18 cellular contexts compared by ENCODE assay signal in the genomic region with DNA sequence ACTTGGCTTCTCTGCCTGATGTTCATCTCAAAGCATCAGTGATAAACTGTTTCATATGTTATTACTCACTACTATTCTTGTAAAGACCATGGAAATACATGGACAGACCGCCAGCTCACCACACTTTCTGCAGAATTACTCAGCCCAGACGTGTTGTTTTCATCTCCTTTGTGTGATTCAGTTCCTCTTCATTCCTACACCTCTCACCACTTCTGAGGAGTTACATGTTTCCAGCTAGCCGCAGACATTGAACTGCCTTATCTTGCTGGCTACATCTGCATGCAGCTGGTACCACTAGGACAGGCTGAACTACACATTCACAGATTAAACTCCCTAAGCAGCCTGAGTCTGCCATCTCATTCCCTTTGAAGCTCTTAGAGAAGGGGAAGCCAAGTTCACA.
DNase-seq lines count a peak whose midpoint lies in the region; FAIRE-seq and TF ChIP-seq lines count a peak whose summit lies in the region.
"Had no signal": no experiment of that assay in that cellular context is flagged by ENCODE, and none has a peak within 500 bp of the region (broad histone marks: within the 10 kb centered on the region; RNA-seq: fewer than 3 reads in every experiment).

No MANE protein-coding gene starts in this region.

- H3K4me2 ChIP-seq in GM23248 (ENCODE audit: unreplicated experiment) (no peak overlapping the region), astrocyte (ENCODE audit: low read length) (no peak overlapping the region)
- H3K4me2 ChIP-seq: BLaER1 treated with 17β-estradiol and CSF1 and Interleukin-3, amounts not matched to agents 10 nM and 100 nM had no signal

- TF ChIP-seq POLR2A in suprapubic skin (IDR thresholded peaks at IDR 0.05): no peak

- peaks cover 5% of the 10 kb centered on the region for H3K4me1 Mint-ChIP-seq in T-helper 2 cell treated with Interferon-gamma antibody and Interleukin-4, amounts not matched to agents 5 μg/mL and 100 μg/mL, for 36 hours (ENCODE audit: low read depth)
- peaks cover 4% of the 10 kb centered on the region for H3K4me1 Mint-ChIP-seq in astrocyte (ENCODE audit: low read depth, unreplicated experiment)

- H3K4me3 Mint-ChIP-seq in T-helper 2 cell treated with Interferon-gamma antibody and Interleukin-4, amounts not matched to agents 5 μg/mL and 100 μg/mL, for 36 hours: no peak overlapping the region
- H3K4me3 Mint-ChIP-seq in astrocyte (ENCODE audit: unreplicated experiment): no peak overlapping the region

- no peaks in the 10 kb centered on the region for H3F3A ChIP-seq in GM23248 (ENCODE audit: insufficient read depth)

- H3K4me3 ChIP-seq in GM23248 (no peak overlapping the region), astrocyte (ENCODE audit: insufficient read depth, low read depth, low read length) (no peak overlapping the region), suprapubic skin (no peak overlapping the region)
- H3K4me3 ChIP-seq: BLaER1 treated with 17β-estradiol and CSF1 and Interleukin-3, amounts not matched to agents 10 nM and 100 nM; body of pancreas; gastroesophageal sphincter; mucosa of descending colon; ovary had no signal

- H3K9me2 ChIP-seq in GM23248 (ENCODE audit: insufficient read depth): no peaks in the 10 kb centered on the region

- H3K27me3 ChIP-seq in GM23248 (replicated peaks; ENCODE audit: insufficient read depth): no peaks in the 10 kb centered on the region
- no peaks in the 10 kb centered on the region for H3K27me3 ChIP-seq in astrocyte (ENCODE audit: insufficient read depth, low read length)
- no peaks in the 10 kb centered on the region for H3K27me3 ChIP-seq in suprapubic skin
- H3K27me3 ChIP-seq: body of pancreas, gastroesophageal sphincter, ovary had no signal

- H3K27ac ChIP-seq in GM23248: no peak overlapping the region
- no peak overlapping the region for H3K27ac ChIP-seq in astrocyte (ENCODE audit: low read depth, low read length)
- no peak overlapping the region for H3K27ac ChIP-seq in suprapubic skin
- H3K27ac ChIP-seq: BLaER1 treated with 17β-estradiol and CSF1 and Interleukin-3, amounts not matched to agents 10 nM and 100 nM; body of pancreas; gastroesophageal sphincter; ovary had no signal

- H4K20me1 ChIP-seq in GM23248 (ENCODE audit: insufficient read depth) (no peaks in the 10 kb centered on the region), astrocyte (ENCODE audit: insufficient read depth, low read length) (no peaks in the 10 kb centered on the region)
- H4K20me1 ChIP-seq: BLaER1 treated with 17β-estradiol and CSF1 and Interleukin-3, amounts not matched to agents 10 nM and 100 nM had no signal

- H3K4me1 ChIP-seq in GM23248 (ENCODE audit: insufficient read depth): no peaks in the 10 kb centered on the region
- H3K4me1 ChIP-seq in astrocyte (ENCODE audit: insufficient read depth, low read length): no peaks in the 10 kb centered on the region
- H3K4me1 ChIP-seq in suprapubic skin: no peaks in the 10 kb centered on the region
- H3K4me1 ChIP-seq: BLaER1 treated with 17β-estradiol and CSF1 and Interleukin-3, amounts not matched to agents 10 nM and 100 nM; body of pancreas; gastroesophageal sphincter had no signal

- H2AFZ ChIP-seq in GM23248: no peak overlapping the region
- H2AFZ ChIP-seq in astrocyte (ENCODE audit: low read depth, low read length): no peak overlapping the region

- no peaks in the 10 kb centered on the region for H3K9me3 Mint-ChIP-seq in T-helper 2 cell treated with Interferon-gamma antibody and Interleukin-4, amounts not matched to agents 5 μg/mL and 100 μg/mL, for 36 hours
- peaks cover 6% of the 10 kb centered on the region for H3K9me3 Mint-ChIP-seq in astrocyte (ENCODE audit: unreplicated experiment)

- no peak for TF ChIP-seq EP300 in suprapubic skin (IDR thresholded peaks at IDR 0.05)

- in situ Hi-C loops in GM23248 (cut with MboI): no loop called here

- no peak for TF ChIP-seq CTCF in astrocyte (IDR thresholded peaks at IDR 0.05; ENCODE audit: insufficient read depth, low read depth, low read length)
- no peak for TF ChIP-seq CTCF in suprapubic skin (IDR thresholded peaks at IDR 0.05)

- DNase-seq in GM23248: peak; percentile 51
- peak; percentile 45 for DNase-seq in T-helper 2 cell treated with Interferon-gamma antibody and Interleukin-4, amounts not matched to agents 5 μg/mL and 100 μg/mL, for 36 hours (ENCODE audit: low spot score)
- DNase-seq in astrocyte (ENCODE audit: low read depth): peak; percentile 80
- peak; percentile 34 for DNase-seq in stimulated activated CD4-positive, alpha-beta T cell treated with anti-CD3 and anti-CD28 coated beads, Interleukin-4, amount 100 ng/mL, for 24 hours
- no peak for DNase-seq in DMS 273 treated with DMSO at 0.1 percent for 48 hours (lab: John Stamatoyannopoulos, UW)
- DNase-seq in suprapubic skin (ENCODE audit: low spot score in 2 of 2): no peak
- no peak for DNase-seq in cortex of kidney (lab: John Stamatoyannopoulos, UW)
- DNase-seq: body of pancreas; effector memory CD4-positive, alpha-beta T cell; EL; mucosa of descending colon; NCI-H2107; ovary; small intestine had no signal

- peak; percentile 99 for FAIRE-seq in astrocyte (lab: Jason Lieb, UNC)
- FAIRE-seq: H54, keratinocyte, small intestine had no signal

- no peak overlapping the region for H3K9ac ChIP-seq in GM23248
- no peak overlapping the region for H3K9ac ChIP-seq in astrocyte (ENCODE audit: low read length)
- H3K9ac ChIP-seq: BLaER1 treated with 17β-estradiol and CSF1 and Interleukin-3, amounts not matched to agents 10 nM and 100 nM had no signal

- no peak overlapping the region for H3K27ac Mint-ChIP-seq in T-helper 2 cell treated with Interferon-gamma antibody and Interleukin-4, amounts not matched to agents 5 μg/mL and 100 μg/mL, for 36 hours
- H3K27ac Mint-ChIP-seq in astrocyte (ENCODE audit: unreplicated experiment): no peak overlapping the region

- H3K9me3 ChIP-seq in GM23248 (ENCODE audit: low read depth): no peaks in the 10 kb centered on the region
- no peaks in the 10 kb centered on the region for H3K9me3 ChIP-seq in astrocyte (ENCODE audit: insufficient read depth, low read depth, low read length)
- H3K9me3 ChIP-seq in suprapubic skin: no peaks in the 10 kb centered on the region
- H3K9me3 ChIP-seq: body of pancreas, gastroesophageal sphincter, mucosa of descending colon, ovary had no signal

- H3K36me3 Mint-ChIP-seq in T-helper 2 cell treated with Interferon-gamma antibody and Interleukin-4, amounts not matched to agents 5 μg/mL and 100 μg/mL, for 36 hours (ENCODE audit: low read depth): no peaks in the 10 kb centered on the region
- no peaks in the 10 kb centered on the region for H3K36me3 Mint-ChIP-seq in astrocyte (ENCODE audit: low read depth, unreplicated experiment)

- H3K79me2 ChIP-seq in GM23248 (ENCODE audit: insufficient read depth) (no peaks in the 10 kb centered on the region), astrocyte (ENCODE audit: insufficient read depth, low read length) (no peaks in the 10 kb centered on the region)

- no peaks in the 10 kb centered on the region for H3K27me3 Mint-ChIP-seq in T-helper 2 cell treated with Interferon-gamma antibody and Interleukin-4, amounts not matched to agents 5 μg/mL and 100 μg/mL, for 36 hours (ENCODE audit: low read depth)
- no peaks in the 10 kb centered on the region for H3K27me3 Mint-ChIP-seq in astrocyte (ENCODE audit: low read depth, unreplicated experiment)

- H3K36me3 ChIP-seq in GM23248 (ENCODE audit: low read depth) (no peaks in the 10 kb centered on the region), astrocyte (ENCODE audit: insufficient read depth, low read length) (no peaks in the 10 kb centered on the region), suprapubic skin (no peaks in the 10 kb centered on the region)
- H3K36me3 ChIP-seq: BLaER1 treated with 17β-estradiol and CSF1 and Interleukin-3, amounts not matched to agents 10 nM and 100 nM; gastroesophageal sphincter; ovary had no signal

- 0 to 2% methylated on average over 3 of the region's 3 CpGs for WGBS in GM23248 (ENCODE audit: low coverage in 1 of 2, low lambda C conversion rate in 2 of 2, missing lambda C conversion rate in 2 of 2), 2 experiments
- 39% methylated on average over 3 of the region's 3 CpGs for WGBS in suprapubic skin

Comparison
In these comparisons a context has a peak if more than half of its experiments do, and no peak if none do; other contexts are left out.
1. DNase-seq: peak in GM23248 (single experiment), T-helper 2 cell treated with Interferon-gamma antibody and Interleukin-4, amounts not matched to agents 5 μg/mL and 100 μg/mL, for 36 hours (single experiment), astrocyte (single experiment) and stimulated activated CD4-positive, alpha-beta T cell treated with anti-CD3 and anti-CD28 coated beads, Interleukin-4, amount 100 ng/mL, for 24 hours (single experiment); none in DMS 273 treated with DMSO at 0.1 percent for 48 hours (single experiment), suprapubic skin (0 of 2) and cortex of kidney (single experiment).